In the genomic region with DNA sequence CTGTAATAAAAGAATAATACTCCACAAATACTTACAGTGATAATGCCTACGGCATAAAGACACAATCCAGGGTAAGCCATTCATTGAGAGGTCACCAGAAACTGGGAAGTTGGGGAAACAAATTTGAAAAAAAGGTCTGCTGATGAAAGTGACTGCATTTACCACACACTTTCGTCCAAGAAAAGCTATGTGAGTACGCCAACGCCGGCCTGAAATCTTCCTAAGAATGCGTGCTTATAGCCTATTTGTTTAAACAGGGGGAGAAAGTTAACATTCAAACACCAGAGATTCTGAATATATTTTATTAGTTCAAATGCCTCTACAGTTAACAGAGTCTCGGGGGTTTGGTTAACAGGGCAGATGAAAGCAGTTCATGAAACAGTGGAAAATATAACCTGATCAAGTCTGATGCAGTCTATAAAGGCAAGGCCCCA, we compare ENCODE assay signal across 9 cellular contexts. TPM values are rescaled to one million over a fixed set of nuclear protein-coding genes. Genes with fewer than 3 reads are reported as not detected.
A peak's percentile ranks its signal among the peaks of the same experiment; 100 is the strongest.
DNase-seq lines count a peak whose midpoint lies in the region; ATAC-seq and TF ChIP-seq lines count a peak whose summit lies in the region.
"Had no signal": no experiment of that assay in that cellular context is flagged by ENCODE, and none has a peak within 500 bp of the region (broad histone marks: within the 10 kb centered on the region; RNA-seq: fewer than 3 reads in every experiment).

No MANE protein-coding gene starts in this region.

- BruUV-seq in OCI-LY7 (replicated peaks; lab: Mats Ljungman, UMichigan), result TSS peak; percentile 100

- H3K27me3 ChIP-seq in endocrine pancreas (ENCODE audit: control insufficient read depth, insufficient read depth, low read length) (no peaks in the 10 kb centered on the region), muscle layer of duodenum (ENCODE audit: low read depth, low read length) (no peaks in the 10 kb centered on the region)

- H3K4me3 ChIP-seq in OCI-LY7 (ENCODE audit: low read depth, low read length, poor library complexity, severe bottlenecking) (peak overlapping the region; percentile 98), endocrine pancreas (ENCODE audit: control insufficient read depth, insufficient read depth, low read length) (peak overlapping the region; percentile 73), muscle layer of duodenum (ENCODE audit: low read depth in 1 of 2, low read length in 2 of 2) (peak overlapping the region; percentile 88 to 92)

- peak overlapping the region; percentile 48 for H3K27ac ChIP-seq in OCI-LY7 (ENCODE audit: low read depth, low read length, poor library complexity, severe bottlenecking)
- peak overlapping the region; percentile 99 for H3K27ac ChIP-seq in muscle layer of duodenum (ENCODE audit: low read length)

- peak; percentile 2 to 56 for DNase-seq in NOMO-1 (lab: John Stamatoyannopoulos, UW; ENCODE audit: unreplicated experiment in 2 of 2)
- DNase-seq in NOMO-1 treated with dmso at 0.1 percent for 144 hours (lab: John Stamatoyannopoulos, UW; ENCODE audit: unreplicated experiment), result no peak
- DNase-seq in OCI-LY7 (ENCODE audit: low spot score), result no peak
- DNase-seq in NCI-H1092 (lab: John Stamatoyannopoulos, UW), result no peak
- no peak for DNase-seq in mucosa of gallbladder (ENCODE audit: low spot score)

- POLR2A ChIA-PET in OCI-LY7 (lab: Charles Lee), result interaction anchor here (0.7 to 2.3 kb wide), 5 partner anchors 17 to 905 kb away, joined by 3 to 10 read pairs (median 5); partner anchors contain the start of genes ADAT2 and PEX3

- H3K36me3 ChIP-seq in OCI-LY7 (ENCODE audit: insufficient read depth, low read length) (peaks cover 30% of the 10 kb centered on the region), endocrine pancreas (ENCODE audit: control insufficient read depth, insufficient read depth, low read length) (no peaks in the 10 kb centered on the region), muscle layer of duodenum (ENCODE audit: control insufficient read depth in 1 of 2, insufficient read depth in 2 of 2, low read length in 2 of 2) (peaks cover 25 to 32% of the 10 kb centered on the region in 2 donors)

- peak overlapping the region; percentile 85 for H3K9ac ChIP-seq in endocrine pancreas (ENCODE audit: control insufficient read depth, insufficient read depth, low read length)

- no peaks in the 10 kb centered on the region for H4K20me1 ChIP-seq in OCI-LY7 (ENCODE audit: insufficient read depth, low read length)

- TF ChIP-seq CTCF in OCI-LY7 (conservative IDR thresholded peaks at IDR 0.05; ENCODE audit: low read length), result no peak

- CTCF ChIA-PET in OCI-LY7 (lab: Charles Lee; ENCODE audit: unreplicated experiment), result no interaction called here

- H3K4me2 ChIP-seq in OCI-LY7 (ENCODE audit: low read length), result peak overlapping the region; percentile 67

- ATAC-seq in HG03097 (IDR thresholded peaks at IDR 0.05; ENCODE audit: low FRiP score, unreplicated experiment), result no peak

- no peaks in the 10 kb centered on the region for H3K9me3 ChIP-seq in OCI-LY7 (ENCODE audit: low read length)
- H3K9me3 ChIP-seq in endocrine pancreas (ENCODE audit: control insufficient read depth, low read length), result no peaks in the 10 kb centered on the region
- no peaks in the 10 kb centered on the region for H3K9me3 ChIP-seq in muscle layer of duodenum (ENCODE audit: control insufficient read depth in 1 of 2, low read length in 2 of 2)

- H2AFZ ChIP-seq in OCI-LY7 (ENCODE audit: low read length), result peak overlapping the region; percentile 74

- peaks cover 37% of the 10 kb centered on the region for H3K79me2 ChIP-seq in OCI-LY7 (ENCODE audit: insufficient read depth, low read depth, low read length)

- no peaks in the 10 kb centered on the region for H3K9me2 ChIP-seq in OCI-LY7 (ENCODE audit: insufficient read depth, low read length)

- H3K4me1 ChIP-seq in OCI-LY7 (ENCODE audit: insufficient read depth, low read length, poor library complexity, severe bottlenecking) (peaks cover 13% of the 10 kb centered on the region), endocrine pancreas (ENCODE audit: control insufficient read depth, insufficient read depth, low read length) (peaks cover 8% of the 10 kb centered on the region), muscle layer of duodenum (ENCODE audit: control insufficient read depth in 1 of 2, insufficient read depth in 2 of 2, low read length in 2 of 2) (peaks cover 6 to 16% of the 10 kb centered on the region in 2 donors)

- intact Hi-C loops in OCI-LY7 (cut with micrococcal nuclease; ENCODE audit: unreplicated experiment), result loop anchor here (5.0 to 10.0 kb wide), 6 partner anchors 222 to 898 kb away; partner anchors contain the start of genes ADAT2, HIVEP2 and PEX3

RNA-seq across cellular contexts. Expression of gene LTV1, which starts 0.7 kb away (rescaled TPM):
- 25.6 and 26.8 TPM in 2 replicates for total RNA-seq in OCI-LY7 (2014; rRNA removed; shearing (Covaris generic))
- total RNA-seq in OCI-LY7 (2022) (28.9 and 37.3 TPM in 2 replicates), mucosa of gallbladder (11.9 TPM)

RNA-seq across cellular contexts. Expression of gene ZC2HC1B, which starts 21.8 kb away (rescaled TPM):
- not detected in 2 replicates for total RNA-seq in OCI-LY7 (2014; rRNA removed; shearing (Covaris generic))
- total RNA-seq in OCI-LY7 (2022), result not detected in 2 replicates
- not detected for total RNA-seq in mucosa of gallbladder
- total RNA-seq: Daoy had no signal

Comparison
In these comparisons a context has a peak if more than half of its experiments do, and no peak if none do; other contexts are left out.
1. DNase-seq: peak in NOMO-1 (2 of 2); none in NOMO-1 treated with dmso at 0.1 percent for 144 hours (single experiment), OCI-LY7 (single experiment), NCI-H1092 (single experiment) and mucosa of gallbladder (single experiment).
2. Peak in every context shown above with its lines, with median percentiles within 50 percentile points of each other: H3K4me3 ChIP-seq.